8 cellular contexts compared by ENCODE assay signal in the genomic region with DNA sequence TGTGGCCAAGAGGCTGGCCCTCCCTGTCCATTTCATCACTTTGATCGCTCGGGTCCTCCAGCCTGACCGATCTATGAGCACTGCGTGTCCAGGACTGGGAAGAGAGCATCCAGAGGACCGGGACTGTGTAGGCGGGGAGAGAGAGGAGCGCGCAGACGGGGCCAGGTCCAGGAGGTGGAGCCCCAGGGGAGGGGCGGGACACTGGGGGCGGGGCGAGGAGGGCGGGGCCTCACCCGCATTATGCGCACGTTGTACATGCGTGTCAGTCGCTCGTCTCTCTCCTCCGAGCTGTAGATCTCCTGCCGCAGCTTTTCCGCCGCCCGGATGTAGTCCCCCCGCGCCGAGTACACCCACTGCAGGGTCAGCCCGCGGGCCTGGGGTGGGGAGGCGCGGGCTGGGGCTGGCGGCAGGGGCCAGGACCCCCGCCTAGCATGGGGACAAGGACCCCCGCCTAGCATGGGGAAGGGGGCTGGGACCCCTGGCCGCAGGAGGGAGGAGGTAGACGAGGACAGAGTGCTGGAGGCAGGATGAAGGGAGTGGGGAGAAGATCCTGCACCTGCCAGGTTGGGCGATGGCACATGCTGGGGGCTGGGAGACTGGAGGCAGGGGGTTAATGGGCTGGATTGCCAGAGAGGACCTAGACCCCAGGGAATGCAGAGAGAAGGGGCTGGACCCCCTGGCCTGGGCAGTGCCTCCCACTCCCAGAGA. TPM values are rescaled to one million over a fixed set of nuclear protein-coding genes. Genes with fewer than 3 reads are reported as not detected.
A peak's percentile ranks its signal among the peaks of the same experiment; 100 is the strongest.
DNase-seq lines count a peak whose midpoint lies in the region; ATAC-seq and TF ChIP-seq lines count a peak whose summit lies in the region.

No MANE protein-coding gene starts in this region.

- H3K27me3 ChIP-seq in PC-9 (ENCODE audit: insufficient read depth, low read depth): no peaks in the 10 kb centered on the region

- no peak overlapping the region for H3K27ac ChIP-seq in PC-9

- H4K20me1 ChIP-seq in PC-9 (ENCODE audit: insufficient read depth): no peaks in the 10 kb centered on the region

- BruUV-seq in PC-9 (replicated peaks; lab: Mats Ljungman, UMichigan): TSS peak; percentile 34

- H3K27me3 Mint-ChIP-seq in activated T-cell treated with anti-CD3 and anti-CD28 coated beads, Interleukin-2, amount 50 U/mL, for 24 hours: no peaks in the 10 kb centered on the region
- no peaks in the 10 kb centered on the region for H3K27me3 Mint-ChIP-seq in natural killer cell (ENCODE audit: low read depth in 2 of 2)

- CTCF ChIA-PET in AG04449 (lab: Yijun Ruan, JAX): interaction anchor here (0.9 to 1.9 kb wide), 4 partner anchors 13 to 225 kb away, joined by 3 to 10 read pairs (median 4); a partner anchor contains a TSS
- CTCF ChIA-PET in PC-9 (lab: Charles Lee): interaction anchor here (0.5 to 0.9 kb wide), 3 partner anchors 11 to 91 kb away, joined by 3 to 5 read pairs (median 5); no protein-coding TSS in a partner anchor

- no peaks in the 10 kb centered on the region for H3K36me3 ChIP-seq in PC-9 (ENCODE audit: low read depth)

- H3F3A ChIP-seq in PC-9 (ENCODE audit: insufficient read depth, low read depth): peaks cover 12% of the 10 kb centered on the region; the same call in 1 of the 2 replicates

- peak overlapping the region; percentile 81 for H3K27ac Mint-ChIP-seq in activated T-cell treated with anti-CD3 and anti-CD28 coated beads, Interleukin-2, amount 50 U/mL, for 24 hours
- peak overlapping the region in 1 of 2 donors; percentile 76 for H3K27ac Mint-ChIP-seq in natural killer cell

- intact Hi-C loops in PC-9 (cut with micrococcal nuclease; ENCODE audit: unreplicated experiment): loop anchor here (5.0 kb wide), 1 partner anchor 46 kb away; a partner anchor contains a TSS
- intact Hi-C loops in natural killer cell (cut with micrococcal nuclease): loop anchor here (2.0 kb wide), 1 partner anchor 14 kb away; a partner anchor contains a TSS

- DNase-seq in AG04449 (ENCODE audit: low read depth, low spot score) (no peak), PC-9 (peak; percentile 62 to 80), natural killer cell (peak; percentile 67)
- peak; percentile 90 for DNase-seq in activated T-cell treated with anti-CD3 and anti-CD28 coated beads, Interleukin-2, amount 50 U/mL, for 24 hours
- DNase-seq in stimulated activated naive CD4-positive, alpha-beta T cell (lab: John Stamatoyannopoulos, UW): peak; percentile 82 to 91 (median 88)

- peaks cover 10% of the 10 kb centered on the region for H3K36me3 Mint-ChIP-seq in activated T-cell treated with anti-CD3 and anti-CD28 coated beads, Interleukin-2, amount 50 U/mL, for 24 hours (ENCODE audit: low read depth)
- no peaks in the 10 kb centered on the region for H3K36me3 Mint-ChIP-seq in natural killer cell

- POLR2A ChIA-PET in AG04449 (lab: Yijun Ruan, JAX) (interaction anchor here (0.6 kb wide), 1 partner anchor 529 kb away, joined by 3 read pairs; no protein-coding TSS in a partner anchor), PC-9 (lab: Charles Lee; ENCODE audit: unreplicated experiment) (interaction anchor here (0.5 to 0.7 kb wide), 2 partner anchors 19 to 190 kb away, joined by 3 to 5 read pairs; no protein-coding TSS in a partner anchor)

- peaks cover 9% of the 10 kb centered on the region; the same call in 1 of the 2 replicates for H3K4me1 ChIP-seq in PC-9 (replicated peaks; ENCODE audit: insufficient read depth)

- H3K9me3 ChIP-seq in PC-9 (ENCODE audit: insufficient read depth, low read depth): no peaks in the 10 kb centered on the region

- H3K4me1 Mint-ChIP-seq in activated T-cell treated with anti-CD3 and anti-CD28 coated beads, Interleukin-2, amount 50 U/mL, for 24 hours (ENCODE audit: low read depth): peaks cover 27% of the 10 kb centered on the region
- H3K4me1 Mint-ChIP-seq in natural killer cell: peaks cover 0 to 31% of the 10 kb centered on the region in 2 donors

- peak overlapping the region; percentile 94 for H3K4me2 ChIP-seq in PC-9

- no peaks in the 10 kb centered on the region for H3K9me3 Mint-ChIP-seq in activated T-cell treated with anti-CD3 and anti-CD28 coated beads, Interleukin-2, amount 50 U/mL, for 24 hours
- H3K9me3 Mint-ChIP-seq in natural killer cell: no peaks in the 10 kb centered on the region

- H3K79me2 ChIP-seq in PC-9 (ENCODE audit: low read depth): no peaks in the 10 kb centered on the region

- H3K9me2 ChIP-seq in PC-9 (ENCODE audit: insufficient read depth): no peaks in the 10 kb centered on the region

- peak overlapping the region; percentile 53 for H3K4me3 ChIP-seq in AG04449 (ENCODE audit: low read depth, low read length)
- peak overlapping the region; percentile 62 for H3K4me3 ChIP-seq in PC-9

- peak overlapping the region; percentile 76 for H3K4me3 Mint-ChIP-seq in activated T-cell treated with anti-CD3 and anti-CD28 coated beads, Interleukin-2, amount 50 U/mL, for 24 hours
- H3K4me3 Mint-ChIP-seq in natural killer cell: peak overlapping the region; percentile 79

- ATAC-seq in GM19328 (IDR thresholded peaks at IDR 0.05; ENCODE audit: unreplicated experiment): peak; percentile 68
- peak; percentile 79 for ATAC-seq in HG03571 (IDR thresholded peaks at IDR 0.05; ENCODE audit: unreplicated experiment)
- peak; percentile 96 for ATAC-seq in esophagus mucosa
- ATAC-seq in natural killer cell: peak; percentile 97 to 99 (median 99)

- no peak for TF ChIP-seq CTCF in AG04449 (IDR thresholded peaks at IDR 0.05; ENCODE audit: insufficient read depth, low read length, missing control alignments)
- no peak for TF ChIP-seq CTCF in PC-9 (conservative IDR thresholded peaks at IDR 0.05)
- no peak for TF ChIP-seq CTCF in natural killer cell (IDR thresholded peaks at IDR 0.05)

- H2AFZ ChIP-seq in PC-9: peak overlapping the region; percentile 80; the same call in 1 of the 2 replicates

RNA-seq across cellular contexts. Expression of a gene that starts 14.3 kb away (rescaled TPM):
- 38.1 and 38.8 TPM in 2 replicates for total RNA-seq in PC-9 (2021)
- 23.2 TPM for total RNA-seq in esophagus mucosa
- 10 to 100 TPM; 14.5 to 15.9 (median 15.5) TPM for total RNA-seq in natural killer cell

RNA-seq across cellular contexts. Expression of a gene that starts 14.7 kb away (rescaled TPM):
- total RNA-seq in PC-9 (2021) (4.8 and 6.2 TPM in 2 replicates), esophagus mucosa (0.68 TPM), natural killer cell (10 to 100 TPM in 2 of 3 donors, 1 to 10 TPM in 1; 9.8 to 13.8 (median 12.0) TPM)

RNA-seq across cellular contexts. Expression of a gene that starts 24.5 kb away (rescaled TPM):
- 25.1 and 35.2 TPM in 2 replicates for total RNA-seq in PC-9 (2021)
- total RNA-seq in esophagus mucosa: 5.2 TPM
- 10 to 100 TPM; 18.4 to 24.8 (median 21.7) TPM for total RNA-seq in natural killer cell

RNA-seq across cellular contexts. Expression of a gene that starts 29.6 kb away (rescaled TPM):
- total RNA-seq in PC-9 (2021) (not detected in 2 replicates), esophagus mucosa (not detected), natural killer cell (not detected)

RNA-seq across cellular contexts. Expression of a gene that starts 40.6 kb away (rescaled TPM):
- 2.7 and 4.6 TPM in 2 replicates for total RNA-seq in PC-9 (2021)
- 0.32 TPM for total RNA-seq in esophagus mucosa
- total RNA-seq in natural killer cell: under 1 TPM; 0.45 to 0.94 (median 0.88) TPM
